21 cellular contexts compared by ENCODE assay signal in genomic region chr9:6928863-6929262, GRCh38.
DNase-seq lines count a peak whose midpoint lies in the region; ATAC-seq and TF ChIP-seq lines count a peak whose summit lies in the region.
"Had no signal": no experiment of that assay in that cellular context is flagged by ENCODE, and none has a peak within 500 bp of the region (broad histone marks: within the 10 kb centered on the region; RNA-seq: fewer than 3 reads in every experiment).

No MANE protein-coding gene starts in this region.

- no peaks in the 10 kb centered on the region for H3K9me3 Mint-ChIP-seq in CD8-positive, alpha-beta T cell

- H3K4me1 ChIP-seq in CD8-positive, alpha-beta T cell (ENCODE audit: insufficient read depth, low read length): no peaks in the 10 kb centered on the region
- peaks cover 13% of the 10 kb centered on the region for H3K4me1 ChIP-seq in mucosa of descending colon (ENCODE audit: low read depth)

- no peak for ATAC-seq in CD8-positive, alpha-beta T cell
- ATAC-seq in mucosa of descending colon (peak; percentile 62), esophagus mucosa (no peak)

- CTCF ChIA-PET in CD8-positive, alpha-beta T cell (lab: Charles Lee): no interaction called here

- no peak for DNase-seq in CD8-positive, alpha-beta T cell
- DNase-seq in mucosa of descending colon (no peak), UCSD-AML1 (lab: John Stamatoyannopoulos, UW; ENCODE audit: unreplicated experiment) (no peak)
- DNase-seq in stimulated activated CD8-positive, alpha-beta memory T cell treated with anti-CD3 and anti-CD28 coated beads, Interleukin-4, amount 100 ng/mL, for 48 hours: no peak
- DNase-seq: ACHN; C1 segment of cervical spinal cord; CD8-positive, alpha-beta memory T cell; GOT3; IMR-90; Karpas-422; NCI-H1048; NCI-H1417 treated with DMSO at 0.1 percent for 48 hours; NCI-H187; NCI-H446; NCI-H526; PC-9; RPMI8226; SHP77 had no signal

- peak overlapping the region; percentile 7 for H3K27ac Mint-ChIP-seq in CD8-positive, alpha-beta T cell

- TF ChIP-seq CTCF in 22Rv1 (IDR thresholded peaks at IDR 0.05) (no peak), VCaP (conservative IDR thresholded peaks at IDR 0.05) (no peak), mucosa of descending colon (IDR thresholded peaks at IDR 0.05) (no peak)
- no peak for TF ChIP-seq CTCF in CD8-positive, alpha-beta T cell (IDR thresholded peaks at IDR 0.05)

- POLR2A ChIA-PET in CD8-positive, alpha-beta T cell (lab: Charles Lee): no interaction called here

- no peaks in the 10 kb centered on the region for H3K27me3 Mint-ChIP-seq in CD8-positive, alpha-beta T cell (ENCODE audit: low read depth)
- H3K27me3 Mint-ChIP-seq: CD8-positive, alpha-beta memory T cell had no signal

- peak overlapping the region; percentile 35 for H3K27ac ChIP-seq in 22Rv1
- H3K27ac ChIP-seq in CD8-positive, alpha-beta T cell (ENCODE audit: low read depth, low read length): no peak overlapping the region
- peak overlapping the region; percentile 38 for H3K27ac ChIP-seq in VCaP
- H3K27ac ChIP-seq: PC-9 had no signal

- H3K36me3 ChIP-seq in CD8-positive, alpha-beta T cell (ENCODE audit: insufficient read depth, low read length): no peaks in the 10 kb centered on the region
- no peaks in the 10 kb centered on the region for H3K36me3 ChIP-seq in mucosa of descending colon (ENCODE audit: low read depth)

- H3K4me1 Mint-ChIP-seq in CD8-positive, alpha-beta T cell (ENCODE audit: low read depth): peaks cover 30% of the 10 kb centered on the region

- H3K4me3 Mint-ChIP-seq in CD8-positive, alpha-beta T cell: no peak overlapping the region

- peaks cover 35% of the 10 kb centered on the region for H3K36me3 Mint-ChIP-seq in CD8-positive, alpha-beta T cell

- no peaks in the 10 kb centered on the region for H3K9me3 ChIP-seq in CD8-positive, alpha-beta T cell (ENCODE audit: low read length)
- no peaks in the 10 kb centered on the region for H3K9me3 ChIP-seq in mucosa of descending colon

- H3K4me3 ChIP-seq in CD8-positive, alpha-beta T cell (ENCODE audit: low read depth, low read length): no peak overlapping the region
- no peak overlapping the region for H3K4me3 ChIP-seq in mucosa of descending colon
- H3K4me3 ChIP-seq: PC-9 had no signal

- intact Hi-C loops in CD8-positive, alpha-beta T cell (cut with DNase I, micrococcal nuclease): no loop called here
- intact Hi-C loops in mucosa of descending colon (cut with DNase I, micrococcal nuclease): no loop called here

- H3K27me3 ChIP-seq in CD8-positive, alpha-beta T cell (ENCODE audit: insufficient read depth, low read length): no peaks in the 10 kb centered on the region
